Comparison of ENCODE assay signal across 1 cellular context in the genomic region with DNA sequence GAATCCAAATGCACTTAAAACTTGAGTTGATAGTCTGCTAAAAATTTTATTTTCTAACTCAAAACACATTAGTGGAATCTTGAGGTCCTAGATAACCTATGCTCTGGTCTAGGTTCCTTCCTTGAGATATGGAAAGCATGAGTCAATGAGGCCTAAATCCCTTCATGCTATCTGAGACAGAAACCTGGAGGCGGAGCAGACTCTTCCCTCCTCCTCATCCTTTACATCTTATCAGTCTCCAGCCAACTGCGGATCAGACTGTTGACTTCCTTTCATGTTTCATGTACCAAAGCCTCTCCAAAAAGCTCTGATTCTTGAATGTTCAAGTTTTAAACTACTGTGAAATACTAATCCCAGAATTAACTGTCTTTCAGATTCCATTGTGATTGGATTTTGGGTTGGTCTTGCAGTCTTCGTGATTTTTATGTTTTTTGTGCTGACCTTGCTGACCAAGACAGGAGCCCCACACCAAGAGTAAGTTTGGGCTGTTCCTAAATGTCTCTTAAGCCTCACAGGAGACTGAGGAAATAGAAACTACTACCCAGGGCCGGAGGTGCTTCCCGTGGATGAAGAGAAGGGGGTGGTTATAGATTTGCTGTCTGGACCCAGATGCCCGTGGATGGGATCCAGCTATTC.
TF ChIP-seq lines count a peak whose summit lies in the region.

No MANE protein-coding gene starts in this region.

TF ChIP-seq in K562, 482 proteins besides CTCF, POLR2A, EP300 and RAD21 (continued from another document and continues in another):
- TF ChIP-seq, protein P1, sequence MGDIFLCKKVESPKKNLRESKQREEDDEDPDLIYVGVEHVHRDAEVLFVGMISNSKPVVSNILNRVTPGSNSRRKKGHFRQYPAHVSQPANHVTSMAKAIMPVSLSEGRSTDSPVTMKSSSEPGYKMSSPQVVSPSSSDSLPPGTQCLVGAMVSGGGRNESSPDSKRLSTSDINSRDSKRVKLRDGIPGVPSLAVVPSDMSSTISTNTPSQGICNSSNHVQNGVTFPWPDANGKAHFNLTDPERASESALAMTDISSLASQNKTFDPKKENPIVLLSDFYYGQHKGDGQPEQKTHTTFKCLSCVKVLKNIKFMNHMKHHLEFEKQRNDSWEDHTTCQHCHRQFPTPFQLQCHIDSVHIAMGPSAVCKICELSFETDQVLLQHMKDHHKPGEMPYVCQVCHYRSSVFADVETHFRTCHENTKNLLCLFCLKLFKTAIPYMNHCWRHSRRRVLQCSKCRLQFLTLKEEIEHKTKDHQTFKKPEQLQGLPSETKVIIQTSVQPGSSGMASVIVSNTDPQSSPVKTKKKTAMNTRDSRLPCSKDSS (IDR thresholded peaks at IDR 0.05; ENCODE audit: low read depth, partially characterized antibody), result no peak
- TF ChIP-seq ZNF384 (IDR thresholded peaks at IDR 0.05; ENCODE audit: low read depth, low read length) (no peak), ZC3H4 (CRISPR knock-in tag; IDR thresholded peaks at IDR 0.05; ENCODE audit: borderline replicate concordance) (no peak), DNMT1 (IDR thresholded peaks at IDR 0.05) (no peak), HDAC3 (IDR thresholded peaks at IDR 0.05; ENCODE audit: borderline replicate concordance, partially characterized antibody) (peak; percentile 97), BCL6 (CRISPR knock-in tag; IDR thresholded peaks at IDR 0.05) (no peak; the same call in 1 of the 2 replicates), L3MBTL2 (IDR thresholded peaks at IDR 0.05) (0 out of 2 replicates have a peak, but pooled peaks have one; percentile 12), POLR2AphosphoS2 (IDR thresholded peaks at IDR 0.05; ENCODE audit: low read length) (no peak), CBFA2T3 (IDR thresholded peaks at IDR 0.05) (peak; percentile 99), KDM1A (IDR thresholded peaks at IDR 0.05) (peak; percentile 99), ZNF24 (IDR thresholded peaks at IDR 0.05) (peak; percentile 76), CBX3 (IDR thresholded peaks at IDR 0.05; ENCODE audit: borderline replicate concordance in 1 of 2, low read length in 2 of 2) (peak in 1 of 2 experiments; percentile 65; a peak in 1 of 3 replicates), HMG20B (CRISPR knock-in tag; IDR thresholded peaks at IDR 0.05) (no peak), SPI1 (IDR thresholded peaks at IDR 0.05; ENCODE audit: borderline replicate concordance, low read depth, low read length) (peak; percentile 73), CC2D1A (IDR thresholded peaks at IDR 0.05) (peak; percentile 93), NFE2 (IDR thresholded peaks at IDR 0.05; ENCODE audit: low read depth) (peak; percentile 37; the same call in 1 of the 2 replicates), SMARCC2 (IDR thresholded peaks at IDR 0.05; ENCODE audit: low read depth) (peak; percentile 98), SREBF2 (CRISPR knock-in tag; IDR thresholded peaks at IDR 0.05) (no peak), ZNF695 (CRISPR knock-in tag; IDR thresholded peaks at IDR 0.05) (no peak), ZNF311 (CRISPR knock-in tag; IDR thresholded peaks at IDR 0.05) (peak; percentile 67; the same call in 1 of the 2 replicates), ATF1 (CRISPR knock-in tag; IDR thresholded peaks at IDR 0.05) (no peak), ATF1 (tag; IDR thresholded peaks at IDR 0.05) (no peak; the same call in 1 of the 2 replicates), ZNF699 (CRISPR knock-in tag; IDR thresholded peaks at IDR 0.05; ENCODE audit: insufficient replicate concordance) (no peak), PHB (CRISPR knock-in tag; IDR thresholded peaks at IDR 0.05) (no peak), ZNF764 (CRISPR knock-in tag; IDR thresholded peaks at IDR 0.05; ENCODE audit: low read depth) (no peak), ZNF76 (CRISPR knock-in tag; IDR thresholded peaks at IDR 0.05; ENCODE audit: borderline replicate concordance) (no peak), ZFPM2 (CRISPR knock-in tag; IDR thresholded peaks at IDR 0.05) (no peak), GATA2 (CRISPR knock-in tag; IDR thresholded peaks at IDR 0.05) (peak; percentile 96)
- TF ChIP-seq, protein P2, sequence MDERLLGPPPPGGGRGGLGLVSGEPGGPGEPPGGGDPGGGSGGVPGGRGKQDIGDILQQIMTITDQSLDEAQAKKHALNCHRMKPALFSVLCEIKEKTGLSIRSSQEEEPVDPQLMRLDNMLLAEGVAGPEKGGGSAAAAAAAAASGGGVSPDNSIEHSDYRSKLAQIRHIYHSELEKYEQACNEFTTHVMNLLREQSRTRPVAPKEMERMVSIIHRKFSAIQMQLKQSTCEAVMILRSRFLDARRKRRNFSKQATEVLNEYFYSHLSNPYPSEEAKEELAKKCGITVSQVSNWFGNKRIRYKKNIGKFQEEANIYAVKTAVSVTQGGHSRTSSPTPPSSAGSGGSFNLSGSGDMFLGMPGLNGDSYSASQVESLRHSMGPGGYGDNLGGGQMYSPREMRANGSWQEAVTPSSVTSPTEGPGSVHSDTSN (CRISPR knock-in tag; IDR thresholded peaks at IDR 0.05; ENCODE audit: low read depth), result no peak
- TF ChIP-seq, protein P2 (tag; conservative IDR thresholded peaks at IDR 0.05; ENCODE audit: low read depth), result 0 out of 2 replicates have a peak, but pooled peaks have one; percentile 49
- TF ChIP-seq, protein P3, sequence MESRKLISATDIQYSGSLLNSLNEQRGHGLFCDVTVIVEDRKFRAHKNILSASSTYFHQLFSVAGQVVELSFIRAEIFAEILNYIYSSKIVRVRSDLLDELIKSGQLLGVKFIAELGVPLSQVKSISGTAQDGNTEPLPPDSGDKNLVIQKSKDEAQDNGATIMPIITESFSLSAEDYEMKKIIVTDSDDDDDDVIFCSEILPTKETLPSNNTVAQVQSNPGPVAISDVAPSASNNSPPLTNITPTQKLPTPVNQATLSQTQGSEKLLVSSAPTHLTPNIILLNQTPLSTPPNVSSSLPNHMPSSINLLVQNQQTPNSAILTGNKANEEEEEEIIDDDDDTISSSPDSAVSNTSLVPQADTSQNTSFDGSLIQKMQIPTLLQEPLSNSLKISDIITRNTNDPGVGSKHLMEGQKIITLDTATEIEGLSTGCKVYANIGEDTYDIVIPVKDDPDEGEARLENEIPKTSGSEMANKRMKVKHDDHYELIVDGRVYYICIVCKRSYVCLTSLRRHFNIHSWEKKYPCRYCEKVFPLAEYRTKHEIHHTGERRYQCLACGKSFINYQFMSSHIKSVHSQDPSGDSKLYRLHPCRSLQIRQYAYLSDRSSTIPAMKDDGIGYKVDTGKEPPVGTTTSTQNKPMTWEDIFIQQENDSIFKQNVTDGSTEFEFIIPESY (CRISPR knock-in tag; IDR thresholded peaks at IDR 0.05), result no peak
- TF ChIP-seq, protein P4, sequence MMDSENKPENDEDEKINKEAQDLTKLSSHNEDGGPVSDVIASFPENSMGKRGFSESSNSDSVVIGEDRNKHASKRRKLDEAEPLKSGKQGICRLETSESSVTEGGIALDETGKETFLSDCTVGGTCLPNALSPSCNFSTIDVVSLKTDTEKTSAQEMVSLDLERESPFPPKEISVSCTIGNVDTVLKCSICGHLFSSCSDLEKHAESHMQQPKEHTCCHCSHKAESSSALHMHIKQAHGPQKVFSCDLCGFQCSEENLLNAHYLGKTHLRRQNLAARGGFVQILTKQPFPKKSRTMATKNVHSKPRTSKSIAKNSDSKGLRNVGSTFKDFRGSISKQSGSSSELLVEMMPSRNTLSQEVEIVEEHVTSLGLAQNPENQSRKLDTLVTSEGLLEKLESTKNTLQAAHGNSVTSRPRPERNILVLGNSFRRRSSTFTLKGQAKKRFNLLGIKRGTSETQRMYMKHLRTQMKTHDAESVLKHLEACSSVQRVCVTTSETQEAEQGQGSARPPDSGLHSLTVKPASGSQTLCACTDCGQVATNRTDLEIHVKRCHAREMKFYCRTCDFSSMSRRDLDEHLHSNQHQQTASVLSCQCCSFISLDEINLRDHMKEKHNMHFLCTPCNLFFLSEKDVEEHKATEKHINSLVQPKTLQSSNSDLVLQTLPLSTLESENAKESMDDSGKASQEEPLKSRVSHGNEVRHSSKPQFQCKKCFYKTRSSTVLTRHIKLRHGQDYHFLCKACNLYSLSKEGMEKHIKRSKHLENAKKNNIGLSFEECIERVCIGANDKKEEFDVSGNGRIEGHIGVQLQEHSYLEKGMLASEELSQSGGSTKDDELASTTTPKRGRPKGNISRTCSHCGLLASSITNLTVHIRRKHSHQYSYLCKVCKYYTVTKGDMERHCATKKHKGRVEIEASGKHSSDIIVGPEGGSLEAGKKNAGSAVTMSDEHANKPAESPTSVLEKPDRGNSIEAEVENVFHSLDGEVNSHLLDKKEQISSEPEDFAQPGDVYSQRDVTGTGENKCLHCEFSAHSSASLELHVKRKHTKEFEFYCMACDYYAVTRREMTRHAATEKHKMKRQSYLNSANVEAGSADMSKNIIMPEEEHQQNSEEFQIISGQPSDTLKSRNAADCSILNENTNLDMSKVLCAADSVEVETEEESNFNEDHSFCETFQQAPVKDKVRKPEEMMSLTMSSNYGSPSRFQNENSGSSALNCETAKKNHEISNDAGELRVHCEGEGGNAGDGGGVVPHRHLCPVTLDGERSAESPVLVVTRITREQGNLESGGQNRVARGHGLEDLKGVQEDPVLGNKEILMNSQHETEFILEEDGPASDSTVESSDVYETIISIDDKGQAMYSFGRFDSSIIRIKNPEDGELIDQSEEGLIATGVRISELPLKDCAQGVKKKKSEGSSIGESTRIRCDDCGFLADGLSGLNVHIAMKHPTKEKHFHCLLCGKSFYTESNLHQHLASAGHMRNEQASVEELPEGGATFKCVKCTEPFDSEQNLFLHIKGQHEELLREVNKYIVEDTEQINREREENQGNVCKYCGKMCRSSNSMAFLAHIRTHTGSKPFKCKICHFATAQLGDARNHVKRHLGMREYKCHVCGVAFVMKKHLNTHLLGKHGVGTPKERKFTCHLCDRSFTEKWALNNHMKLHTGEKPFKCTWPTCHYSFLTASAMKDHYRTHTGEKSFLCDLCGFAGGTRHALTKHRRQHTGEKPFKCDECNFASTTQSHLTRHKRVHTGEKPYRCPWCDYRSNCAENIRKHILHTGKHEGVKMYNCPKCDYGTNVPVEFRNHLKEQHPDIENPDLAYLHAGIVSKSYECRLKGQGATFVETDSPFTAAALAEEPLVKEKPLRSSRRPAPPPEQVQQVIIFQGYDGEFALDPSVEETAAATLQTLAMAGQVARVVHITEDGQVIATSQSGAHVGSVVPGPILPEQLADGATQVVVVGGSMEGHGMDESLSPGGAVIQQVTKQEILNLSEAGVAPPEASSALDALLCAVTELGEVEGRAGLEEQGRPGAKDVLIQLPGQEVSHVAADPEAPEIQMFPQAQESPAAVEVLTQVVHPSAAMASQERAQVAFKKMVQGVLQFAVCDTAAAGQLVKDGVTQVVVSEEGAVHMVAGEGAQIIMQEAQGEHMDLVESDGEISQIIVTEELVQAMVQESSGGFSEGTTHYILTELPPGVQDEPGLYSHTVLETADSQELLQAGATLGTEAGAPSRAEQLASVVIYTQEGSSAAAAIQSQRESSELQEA (IDR thresholded peaks at IDR 0.05; ENCODE audit: low read depth), result no peak
- TF ChIP-seq, protein P5, sequence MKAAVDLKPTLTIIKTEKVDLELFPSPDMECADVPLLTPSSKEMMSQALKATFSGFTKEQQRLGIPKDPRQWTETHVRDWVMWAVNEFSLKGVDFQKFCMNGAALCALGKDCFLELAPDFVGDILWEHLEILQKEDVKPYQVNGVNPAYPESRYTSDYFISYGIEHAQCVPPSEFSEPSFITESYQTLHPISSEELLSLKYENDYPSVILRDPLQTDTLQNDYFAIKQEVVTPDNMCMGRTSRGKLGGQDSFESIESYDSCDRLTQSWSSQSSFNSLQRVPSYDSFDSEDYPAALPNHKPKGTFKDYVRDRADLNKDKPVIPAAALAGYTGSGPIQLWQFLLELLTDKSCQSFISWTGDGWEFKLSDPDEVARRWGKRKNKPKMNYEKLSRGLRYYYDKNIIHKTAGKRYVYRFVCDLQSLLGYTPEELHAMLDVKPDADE (conservative IDR thresholded peaks at IDR 0.05; ENCODE audit: control insufficient read depth, low read depth, low read length), result 0 out of 2 replicates have a peak, but pooled peaks have one; percentile 18
- TF ChIP-seq, protein P6, sequence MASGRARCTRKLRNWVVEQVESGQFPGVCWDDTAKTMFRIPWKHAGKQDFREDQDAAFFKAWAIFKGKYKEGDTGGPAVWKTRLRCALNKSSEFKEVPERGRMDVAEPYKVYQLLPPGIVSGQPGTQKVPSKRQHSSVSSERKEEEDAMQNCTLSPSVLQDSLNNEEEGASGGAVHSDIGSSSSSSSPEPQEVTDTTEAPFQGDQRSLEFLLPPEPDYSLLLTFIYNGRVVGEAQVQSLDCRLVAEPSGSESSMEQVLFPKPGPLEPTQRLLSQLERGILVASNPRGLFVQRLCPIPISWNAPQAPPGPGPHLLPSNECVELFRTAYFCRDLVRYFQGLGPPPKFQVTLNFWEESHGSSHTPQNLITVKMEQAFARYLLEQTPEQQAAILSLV (tag; IDR thresholded peaks at IDR 0.05), result no peak
- TF ChIP-seq, protein P7, sequence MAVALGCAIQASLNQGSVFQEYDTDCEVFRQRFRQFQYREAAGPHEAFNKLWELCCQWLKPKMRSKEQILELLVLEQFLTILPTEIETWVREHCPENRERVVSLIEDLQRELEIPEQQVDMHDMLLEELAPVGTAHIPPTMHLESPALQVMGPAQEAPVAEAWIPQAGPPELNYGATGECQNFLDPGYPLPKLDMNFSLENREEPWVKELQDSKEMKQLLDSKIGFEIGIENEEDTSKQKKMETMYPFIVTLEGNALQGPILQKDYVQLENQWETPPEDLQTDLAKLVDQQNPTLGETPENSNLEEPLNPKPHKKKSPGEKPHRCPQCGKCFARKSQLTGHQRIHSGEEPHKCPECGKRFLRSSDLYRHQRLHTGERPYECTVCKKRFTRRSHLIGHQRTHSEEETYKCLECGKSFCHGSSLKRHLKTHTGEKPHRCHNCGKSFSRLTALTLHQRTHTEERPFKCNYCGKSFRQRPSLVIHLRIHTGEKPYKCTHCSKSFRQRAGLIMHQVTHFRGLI (CRISPR knock-in tag; IDR thresholded peaks at IDR 0.05), result peak; percentile 48; the same call in 1 of the 2 replicates
- TF ChIP-seq, protein P8, sequence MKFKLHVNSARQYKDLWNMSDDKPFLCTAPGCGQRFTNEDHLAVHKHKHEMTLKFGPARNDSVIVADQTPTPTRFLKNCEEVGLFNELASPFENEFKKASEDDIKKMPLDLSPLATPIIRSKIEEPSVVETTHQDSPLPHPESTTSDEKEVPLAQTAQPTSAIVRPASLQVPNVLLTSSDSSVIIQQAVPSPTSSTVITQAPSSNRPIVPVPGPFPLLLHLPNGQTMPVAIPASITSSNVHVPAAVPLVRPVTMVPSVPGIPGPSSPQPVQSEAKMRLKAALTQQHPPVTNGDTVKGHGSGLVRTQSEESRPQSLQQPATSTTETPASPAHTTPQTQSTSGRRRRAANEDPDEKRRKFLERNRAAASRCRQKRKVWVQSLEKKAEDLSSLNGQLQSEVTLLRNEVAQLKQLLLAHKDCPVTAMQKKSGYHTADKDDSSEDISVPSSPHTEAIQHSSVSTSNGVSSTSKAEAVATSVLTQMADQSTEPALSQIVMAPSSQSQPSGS (CRISPR knock-in tag; IDR thresholded peaks at IDR 0.05), result no peak
